24 cellular contexts compared by ENCODE assay signal in the genomic region with DNA sequence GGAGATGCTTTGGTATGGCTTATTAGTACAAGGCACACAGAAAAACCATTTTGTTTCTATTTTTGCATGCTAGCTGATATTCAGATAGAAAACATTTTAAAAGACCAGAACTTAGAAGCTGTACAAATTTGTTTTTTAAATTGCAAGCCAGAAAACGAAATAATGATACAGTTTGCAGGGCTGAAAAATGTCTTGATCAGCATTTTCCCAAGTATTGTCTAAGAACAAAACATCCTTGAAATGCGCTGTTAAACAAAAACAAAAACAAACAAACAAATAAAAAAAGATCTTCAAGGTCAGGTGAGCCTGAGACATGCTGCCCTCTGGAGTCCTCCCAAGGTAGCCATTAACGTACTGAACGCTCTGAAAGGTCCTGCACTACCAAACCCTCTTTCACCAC.
"Had no signal": no experiment of that assay in that cellular context is flagged by ENCODE, and none has a peak within 500 bp of the region (broad histone marks: within the 10 kb centered on the region; RNA-seq: fewer than 3 reads in every experiment).

No MANE protein-coding gene starts in this region.

- H3K36me3 Mint-ChIP-seq: T-cell had no signal

- FAIRE-seq: HTR-8/SVneo, RCC 7860 had no signal

- H3K27ac ChIP-seq: HL-60, KMS-11 had no signal

- H3K9me3 ChIP-seq: SK-N-SH had no signal

- H3K27me3 Mint-ChIP-seq: T-cell had no signal

- H3K4me2 ChIP-seq: KMS-11, SK-N-SH had no signal

- H3K27ac Mint-ChIP-seq: T-cell; T-helper 1 cell treated with Interleukin-12 subunit alpha and Interleukin-12 subunit beta and Interleukin-4 antibody, amounts not matched to agents 30 μg/mL and 1 μg/mL, for 36 hours had no signal

- H3K9me3 Mint-ChIP-seq: T-cell; T-helper 1 cell treated with Interleukin-12 subunit alpha and Interleukin-12 subunit beta and Interleukin-4 antibody, amounts not matched to agents 30 μg/mL and 1 μg/mL, for 36 hours had no signal

- H3K9me2 ChIP-seq: SK-N-SH had no signal

- ATAC-seq: T-cell had no signal

- H3K9ac ChIP-seq: KMS-11, SK-N-SH had no signal

- DNase-seq: Kasumi-1, MM.1S, NCI-H1092 treated with DMSO at 0.1 percent for 48 hours, NCI-H1436 treated with DMSO at 0.1 percent for 48 hours, NCI-H1694 treated with DMSO at 0.1 percent for 48 hours, NCI-H1930, NCI-H2081, NCI-H2107, NCI-H2227 treated with DMSO at 0.1 percent for 48 hours, NCI-H446, NCI-H510A, NCI-H524 treated with DMSO at 0.1 percent for 48 hours, NCI-H69, NCI-H774, Right ventricle myocardium superior, RPMI8226, SK-N-SH, SW 1271, T-cell had no signal

- H3K4me3 Mint-ChIP-seq: T-cell; T-helper 1 cell treated with Interleukin-12 subunit alpha and Interleukin-12 subunit beta and Interleukin-4 antibody, amounts not matched to agents 30 μg/mL and 1 μg/mL, for 36 hours had no signal
